Comparison of ENCODE assay signal across 11 cellular contexts in genomic region chr15:38398134-38398533, GRCh38. TPM values are rescaled to one million over a fixed set of nuclear protein-coding genes. Genes with fewer than 3 reads are reported as not detected.
DNase-seq lines count a peak whose midpoint lies in the region; ATAC-seq and TF ChIP-seq lines count a peak whose summit lies in the region.
"Had no signal": no experiment of that assay in that cellular context is flagged by ENCODE, and none has a peak within 500 bp of the region (broad histone marks: within the 10 kb centered on the region; RNA-seq: fewer than 3 reads in every experiment).

No MANE protein-coding gene starts in this region.

- no TSS peak for BruUV-seq in Caco-2 (replicated peaks; lab: Mats Ljungman, UMichigan)

- H3K27ac ChIP-seq in gastrocnemius medialis = peak overlapping the region; percentile 47 to 62 (median 53)

- H3K9me3 ChIP-seq in gastrocnemius medialis = no peaks in the 10 kb centered on the region
- no peaks in the 10 kb centered on the region for H3K9me3 ChIP-seq in Caco-2

- H3K36me3 Mint-ChIP-seq in Caco-2 (ENCODE audit: insufficient read depth, unreplicated experiment) = no peaks in the 10 kb centered on the region

- H3K27ac Mint-ChIP-seq in Caco-2 (ENCODE audit: unreplicated experiment) = no peak overlapping the region
- H3K27ac Mint-ChIP-seq: activated CD4-positive, alpha-beta T cell treated with anti-CD3 and anti-CD28 coated beads for 36 hours had no signal

- peaks cover 0 to 8% of the 10 kb centered on the region in 2 donors for H3K4me1 ChIP-seq in gastrocnemius medialis
- no peaks in the 10 kb centered on the region for H3K4me1 ChIP-seq in Caco-2

- H3K9me3 Mint-ChIP-seq in Caco-2 (ENCODE audit: unreplicated experiment) = no peaks in the 10 kb centered on the region

- no peak overlapping the region for H3K4me3 Mint-ChIP-seq in Caco-2 (ENCODE audit: unreplicated experiment)
- H3K4me3 Mint-ChIP-seq: activated CD4-positive, alpha-beta T cell treated with anti-CD3 and anti-CD28 coated beads for 36 hours had no signal

- no peak for TF ChIP-seq POLR2A in gastrocnemius medialis (IDR thresholded peaks at IDR 0.05)

- in situ Hi-C loops in gastrocnemius medialis (cut with MboI; ENCODE audit: low sequenced_read_pairs in 4 of 4) = no loop called here

- POLR2A ChIA-PET in Caco-2 (lab: Charles Lee) = no interaction called here

- DNase-seq in GM04503 (ENCODE audit: low read depth) (peak; percentile 92), SW 1271 (lab: John Stamatoyannopoulos, UW) (peak; percentile 9 to 41), fibroblast of villous mesenchyme (ENCODE audit: low read depth) (peak; percentile 82), gastrocnemius medialis (peak; percentile 15 to 64), NOMO-1 treated with dmso at 0.1 percent for 144 hours (lab: John Stamatoyannopoulos, UW; ENCODE audit: unreplicated experiment) (no peak), NCI-H82 (lab: John Stamatoyannopoulos, UW) (no peak), Caco-2 (no peak)
- DNase-seq: activated CD4-positive, alpha-beta T cell treated with anti-CD3 and anti-CD28 coated beads for 36 hours; amygdala; NK-92 treated with Interleukin-12 subunit alpha and Interleukin-12 subunit beta, amount 100 ng/mL, for 24 hours had no signal

- ATAC-seq in gastrocnemius medialis = peak; percentile 75 to 85
- ATAC-seq in GM18867 (IDR thresholded peaks at IDR 0.05; ENCODE audit: unreplicated experiment) = no peak
- ATAC-seq: activated CD4-positive, alpha-beta T cell treated with anti-CD3 and anti-CD28 coated beads for 36 hours had no signal

- H3K4me3 ChIP-seq in fibroblast of villous mesenchyme (ENCODE audit: low read depth, low read length) (no peak overlapping the region), gastrocnemius medialis (no peak overlapping the region), Caco-2 (ENCODE audit: low read depth, low read length) (no peak overlapping the region)

- no peaks in the 10 kb centered on the region for H3K4me1 Mint-ChIP-seq in Caco-2 (ENCODE audit: low read depth, unreplicated experiment)
- H3K4me1 Mint-ChIP-seq: activated CD4-positive, alpha-beta T cell treated with anti-CD3 and anti-CD28 coated beads for 36 hours had no signal

- H3K27me3 Mint-ChIP-seq in Caco-2 (ENCODE audit: insufficient read depth, unreplicated experiment) = peaks cover 13% of the 10 kb centered on the region

- H3K27me3 ChIP-seq in gastrocnemius medialis (no peaks in the 10 kb centered on the region), Caco-2 (replicated peaks; ENCODE audit: control insufficient read depth, insufficient read depth, low read length) (no peaks in the 10 kb centered on the region)

- CTCF ChIA-PET in Caco-2 (lab: Charles Lee) = no interaction called here

- TF ChIP-seq CTCF in fibroblast of villous mesenchyme (IDR thresholded peaks at IDR 0.05; ENCODE audit: insufficient read depth, low read depth, low read length) = no peak
- no peak for TF ChIP-seq CTCF in gastrocnemius medialis (IDR thresholded peaks at IDR 0.05 in 4 of 5, conservative IDR thresholded peaks at IDR 0.05 in 1 of 5)
- no peak for TF ChIP-seq CTCF in Caco-2 (IDR thresholded peaks at IDR 0.05; ENCODE audit: insufficient read depth in 1 of 2, low read depth in 1 of 2, low read length in 1 of 2, severe bottlenecking in 1 of 2, unreplicated experiment in 1 of 2)

- intact Hi-C loops in gastrocnemius medialis (cut with DNase I; ENCODE audit: low total_unique reads) (loop anchor here (10.0 kb wide), 1 partner anchor 323 kb away; no protein-coding TSS in a partner anchor), Caco-2 (cut with micrococcal nuclease; ENCODE audit: unreplicated experiment) (no loop called here)

- H3K36me3 ChIP-seq in gastrocnemius medialis = no peaks in the 10 kb centered on the region
- H3K36me3 ChIP-seq in Caco-2 (ENCODE audit: control insufficient read depth, insufficient read depth, low read length) = no peaks in the 10 kb centered on the region

RNA-seq across cellular contexts. Expression of gene FAM98B, which starts 55.8 kb away (rescaled TPM):
- 5.5 and 11.2 TPM in 2 replicates for total RNA-seq in fibroblast of villous mesenchyme
- total RNA-seq in gastrocnemius medialis = 1 to 10 TPM; 3.9 to 8.6 (median 6.1) TPM
- total RNA-seq in Caco-2 (2022) = 45.9 and 47.2 TPM in 2 replicates

Comparison
In these comparisons a context has a peak if more than half of its experiments do, and no peak if none do; other contexts are left out.
1. DNase-seq: peak in GM04503 (single experiment), SW 1271 (2 of 2), fibroblast of villous mesenchyme (single experiment) and gastrocnemius medialis (2 of 2); none in NOMO-1 treated with dmso at 0.1 percent for 144 hours (single experiment), NCI-H82 (single experiment) and Caco-2 (0 of 2).